Comparison of ENCODE assay signal across 9 cellular contexts in the genomic region with DNA sequence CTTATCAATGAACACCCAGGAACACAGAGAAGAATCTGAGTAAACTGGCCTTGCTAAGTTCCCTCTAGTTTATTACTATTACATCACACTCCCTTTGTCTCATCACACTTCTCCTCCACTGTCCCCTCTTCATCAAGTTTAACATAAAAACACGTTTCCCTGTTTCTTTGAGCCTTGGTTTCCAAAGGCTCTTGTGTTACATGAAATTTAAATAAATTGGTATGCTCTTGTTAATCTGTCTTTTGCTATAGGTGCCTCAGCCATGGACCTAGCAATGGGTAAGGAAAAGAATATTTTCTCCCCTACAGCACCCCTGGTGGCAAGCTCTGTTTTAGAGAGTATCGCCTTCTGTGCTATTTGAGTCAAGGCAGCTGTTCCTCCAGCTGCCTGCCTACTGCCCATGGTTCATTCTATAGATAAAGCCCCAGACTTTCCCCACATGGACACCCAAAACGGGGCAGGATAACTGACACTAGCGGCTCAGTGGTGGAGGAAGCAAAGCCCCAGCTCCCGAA. TPM values are rescaled to one million over a fixed set of nuclear protein-coding genes. Genes with fewer than 3 reads are reported as not detected.
A peak's percentile ranks its signal among the peaks of the same experiment; 100 is the strongest.
DNase-seq lines count a peak whose midpoint lies in the region; ATAC-seq and TF ChIP-seq lines count a peak whose summit lies in the region.
"Had no signal": no experiment of that assay in that cellular context is flagged by ENCODE, and none has a peak within 500 bp of the region (broad histone marks: within the 10 kb centered on the region; RNA-seq: fewer than 3 reads in every experiment).

No MANE protein-coding gene starts in this region.

- H3K27me3 Mint-ChIP-seq in activated T-cell treated with anti-CD3 and anti-CD28 coated beads, Interleukin-2, amount 50 U/mL, for 72 hours (ENCODE audit: low read depth): no peaks in the 10 kb centered on the region

- TF ChIP-seq CTCF in foreskin keratinocyte (conservative IDR thresholded peaks at IDR 0.05): peak; percentile 63
- peak; percentile 25 to 36 for TF ChIP-seq CTCF in tibial artery (IDR thresholded peaks at IDR 0.05)

- no peaks in the 10 kb centered on the region for H3K36me3 ChIP-seq in tibial artery

- DNase-seq in activated T-cell treated with anti-CD3 and anti-CD28 coated beads, Interleukin-2, amount 50 U/mL, for 72 hours: peak; percentile 30 to 37
- DNase-seq in activated T-cell treated with anti-CD3 and anti-CD28 coated beads for 4 hours (no peak), SW480 (ENCODE audit: low spot score) (peak; percentile 42), foreskin keratinocyte (no peak), tibial artery (no peak), mesenteric fat pad (ENCODE audit: low spot score) (no peak)

- intact Hi-C loops in tibial artery (cut with DNase I; ENCODE audit: low total_unique reads): no loop called here

- ATAC-seq in activated T-cell treated with anti-CD3 and anti-CD28 coated beads, Interleukin-2, amount 50 U/mL, for 72 hours (replicated peaks in 1 of 2): peak; percentile 50 to 54
- ATAC-seq in HG03108 (IDR thresholded peaks at IDR 0.05; ENCODE audit: unreplicated experiment) (peak; percentile 70), foreskin keratinocyte (peak; percentile 75), HG02870 (IDR thresholded peaks at IDR 0.05; ENCODE audit: unreplicated experiment) (no peak)

- H3K4me1 Mint-ChIP-seq in activated T-cell treated with anti-CD3 and anti-CD28 coated beads, Interleukin-2, amount 50 U/mL, for 72 hours (ENCODE audit: low read depth): peaks cover 11% of the 10 kb centered on the region

- H3K36me3 Mint-ChIP-seq in activated T-cell treated with anti-CD3 and anti-CD28 coated beads, Interleukin-2, amount 50 U/mL, for 72 hours (ENCODE audit: insufficient read depth in 2 of 2): no peaks in the 10 kb centered on the region
- H3K36me3 Mint-ChIP-seq: activated naive CD8-positive, alpha-beta T cell had no signal

- H3K27me3 ChIP-seq in foreskin keratinocyte (no peaks in the 10 kb centered on the region), tibial artery (no peaks in the 10 kb centered on the region)

- H3K4me3 ChIP-seq in tibial artery: no peak overlapping the region

- H3K9me3 Mint-ChIP-seq in activated T-cell treated with anti-CD3 and anti-CD28 coated beads, Interleukin-2, amount 50 U/mL, for 72 hours: no peaks in the 10 kb centered on the region

- no peaks in the 10 kb centered on the region for H3K9me3 ChIP-seq in tibial artery

- no peak overlapping the region for H3K4me3 Mint-ChIP-seq in activated T-cell treated with anti-CD3 and anti-CD28 coated beads, Interleukin-2, amount 50 U/mL, for 72 hours
- H3K4me3 Mint-ChIP-seq: activated naive CD8-positive, alpha-beta T cell had no signal

- H3K27ac ChIP-seq in foreskin keratinocyte (no peak overlapping the region), tibial artery (no peak overlapping the region)

- no peak overlapping the region for H3K27ac Mint-ChIP-seq in activated T-cell treated with anti-CD3 and anti-CD28 coated beads, Interleukin-2, amount 50 U/mL, for 72 hours
- H3K27ac Mint-ChIP-seq: activated naive CD8-positive, alpha-beta T cell had no signal

- H3K4me1 ChIP-seq in foreskin keratinocyte (peaks cover 4% of the 10 kb centered on the region), tibial artery (no peaks in the 10 kb centered on the region)

RNA-seq across cellular contexts. Expression of a gene that starts 31.8 kb away (rescaled TPM):
- 10 to 100 TPM; 60.0 to 70.0 TPM for total RNA-seq in activated T-cell treated with anti-CD3 and anti-CD28 coated beads, Interleukin-2, amount 50 U/mL, for 72 hours
- 80.1 and 83.4 TPM in 2 replicates for total RNA-seq in foreskin keratinocyte
- 48.7 and 55.4 TPM in 2 replicates for polyA plus RNA-seq in foreskin keratinocyte
- total RNA-seq in mesenteric fat pad: 59.3 TPM

Comparison
In these comparisons a context has a peak if more than half of its experiments do, and no peak if none do; other contexts are left out.
1. DNase-seq: peak in activated T-cell treated with anti-CD3 and anti-CD28 coated beads, Interleukin-2, amount 50 U/mL, for 72 hours (2 of 2) and SW480 (single experiment); none in activated T-cell treated with anti-CD3 and anti-CD28 coated beads for 4 hours (single experiment), foreskin keratinocyte (0 of 2), tibial artery (0 of 2) and mesenteric fat pad (single experiment).